In genomic region chr10:16258476-16259040, GRCh38 we compare ENCODE assay signal across 16 cellular contexts.
DNase-seq lines count a peak whose midpoint lies in the region; TF ChIP-seq lines count a peak whose summit lies in the region.
"Had no signal": no experiment of that assay in that cellular context is flagged by ENCODE, and none has a peak within 500 bp of the region (broad histone marks: within the 10 kb centered on the region; RNA-seq: fewer than 3 reads in every experiment).

No MANE protein-coding gene starts in this region.

- no peak for TF ChIP-seq EP300 in esophagus muscularis mucosa (IDR thresholded peaks at IDR 0.05)

- no peak for TF ChIP-seq POLR2A in esophagus muscularis mucosa (IDR thresholded peaks at IDR 0.05; ENCODE audit: low read depth)

- H3K27ac ChIP-seq in esophagus muscularis mucosa (replicated peaks in 1 of 4) = no peak overlapping the region
- H3K27ac ChIP-seq: BLaER1 treated with 17β-estradiol and CSF1 and Interleukin-3, amounts not matched to agents 10 nM and 100 nM; HL-60 had no signal

- no peaks in the 10 kb centered on the region for H3K4me1 Mint-ChIP-seq in activated naive CD8-positive, alpha-beta T cell treated with anti-CD3 and anti-CD28 coated beads for 36 hours
- H3K4me1 Mint-ChIP-seq: B cell had no signal

- H3K27me3 Mint-ChIP-seq in activated naive CD8-positive, alpha-beta T cell treated with anti-CD3 and anti-CD28 coated beads for 36 hours = peaks cover 4% of the 10 kb centered on the region
- H3K27me3 Mint-ChIP-seq: B cell had no signal

- TF ChIP-seq CTCF in esophagus muscularis mucosa (IDR thresholded peaks at IDR 0.05) = no peak

- H3K4me3 ChIP-seq in esophagus muscularis mucosa = no peak overlapping the region
- H3K4me3 ChIP-seq: BLaER1 treated with 17β-estradiol and CSF1 and Interleukin-3, amounts not matched to agents 10 nM and 100 nM; GM12878 had no signal

- H3K36me3 ChIP-seq in esophagus muscularis mucosa = no peaks in the 10 kb centered on the region
- H3K36me3 ChIP-seq: BLaER1 treated with 17β-estradiol and CSF1 and Interleukin-3, amounts not matched to agents 10 nM and 100 nM had no signal

- H3K4me3 Mint-ChIP-seq in activated naive CD8-positive, alpha-beta T cell treated with anti-CD3 and anti-CD28 coated beads for 36 hours = no peak overlapping the region
- H3K4me3 Mint-ChIP-seq: B cell; CD8-positive, alpha-beta T cell; HFFc6 had no signal

- WGBS in esophagus muscularis mucosa = 62% methylated on average over 3 of the region's 3 CpGs

- DNase-seq in G401 (ENCODE audit: low spot score) (peak; percentile 96), cerebellum (ENCODE audit: low spot score) (peak; percentile 55), occipital lobe (lab: John Stamatoyannopoulos, UW) (peak; percentile 9), dedifferentiated amniotic fluid mesenchymal stem cell (ENCODE audit: extremely low spot score) (no peak), GOT3 (lab: John Stamatoyannopoulos, UW) (no peak), esophagus muscularis mucosa (ENCODE audit: extremely low spot score) (no peak)
- no peak for DNase-seq in activated naive CD8-positive, alpha-beta T cell treated with anti-CD3 and anti-CD28 coated beads for 36 hours
- DNase-seq: 8988T; Calu3; CD8-positive, alpha-beta T cell; DMS79 treated with DMSO at 0.1 percent for 48 hours; HFFc6 had no signal

- no peaks in the 10 kb centered on the region for H3K36me3 Mint-ChIP-seq in activated naive CD8-positive, alpha-beta T cell treated with anti-CD3 and anti-CD28 coated beads for 36 hours
- H3K36me3 Mint-ChIP-seq: CD8-positive, alpha-beta T cell had no signal

- no peaks in the 10 kb centered on the region for H3K27me3 ChIP-seq in esophagus muscularis mucosa
- H3K27me3 ChIP-seq: BLaER1 treated with 17β-estradiol and CSF1 and Interleukin-3, amounts not matched to agents 10 nM and 100 nM had no signal

- in situ Hi-C loops in G401 (cut with HindIII; ENCODE audit: low sequenced_read_pairs) = no loop called here

- peaks cover 0 to 1% (median 0%) of the 10 kb centered on the region in 4 donors for H3K9me3 ChIP-seq in esophagus muscularis mucosa

- no peaks in the 10 kb centered on the region for H3K4me1 ChIP-seq in esophagus muscularis mucosa
- H3K4me1 ChIP-seq: BLaER1 treated with 17β-estradiol and CSF1 and Interleukin-3, amounts not matched to agents 10 nM and 100 nM had no signal

- intact Hi-C loops in esophagus muscularis mucosa (cut with DNase I) = no loop called here

- peaks cover 6% of the 10 kb centered on the region for H3K9me3 Mint-ChIP-seq in activated naive CD8-positive, alpha-beta T cell treated with anti-CD3 and anti-CD28 coated beads for 36 hours

- no peak overlapping the region for H3K27ac Mint-ChIP-seq in activated naive CD8-positive, alpha-beta T cell treated with anti-CD3 and anti-CD28 coated beads for 36 hours
- H3K27ac Mint-ChIP-seq: B cell; CD8-positive, alpha-beta T cell; HFFc6 had no signal

Comparison
In these comparisons a context has a peak if more than half of its experiments do, and no peak if none do; other contexts are left out.
1. DNase-seq: peak in G401 (single experiment), cerebellum (single experiment) and occipital lobe (single experiment); none in dedifferentiated amniotic fluid mesenchymal stem cell (single experiment), GOT3 (single experiment), activated naive CD8-positive, alpha-beta T cell treated with anti-CD3 and anti-CD28 coated beads for 36 hours (single experiment) and esophagus muscularis mucosa (single experiment).